13 cellular contexts compared by ENCODE assay signal in the genomic region with DNA sequence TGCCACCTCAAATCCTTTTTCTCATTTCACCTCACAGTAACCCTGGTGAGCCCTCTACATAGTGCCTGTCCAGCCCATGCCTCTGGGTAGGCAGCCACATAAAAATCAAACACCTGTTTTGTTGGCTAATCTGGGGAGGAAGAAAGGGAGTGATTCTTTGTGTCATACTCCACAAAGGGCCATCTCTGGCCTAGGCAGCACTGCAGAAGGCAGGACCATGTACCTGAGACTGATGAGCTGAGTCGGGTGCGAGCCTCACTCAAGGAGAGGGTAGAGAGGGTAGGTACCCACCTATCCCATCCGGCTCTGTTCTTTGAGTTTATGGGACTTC. TPM values are rescaled to one million over a fixed set of nuclear protein-coding genes. Genes with fewer than 3 reads are reported as not detected.
DNase-seq lines count a peak whose midpoint lies in the region; ATAC-seq and TF ChIP-seq lines count a peak whose summit lies in the region.
"Had no signal": no experiment of that assay in that cellular context is flagged by ENCODE, and none has a peak within 500 bp of the region (broad histone marks: within the 10 kb centered on the region; RNA-seq: fewer than 3 reads in every experiment).

No MANE protein-coding gene starts in this region.

- no peaks in the 10 kb centered on the region for H3K9me3 Mint-ChIP-seq in type B pancreatic cell
- H3K9me3 Mint-ChIP-seq: effector memory CD8-positive, alpha-beta T cell; memory B cell had no signal

- H3K9me2 ChIP-seq in SK-N-SH, result no peaks in the 10 kb centered on the region

- H3K27me3 Mint-ChIP-seq in type B pancreatic cell, result no peaks in the 10 kb centered on the region

- peak overlapping the region; percentile 74 for H3K4me2 ChIP-seq in SK-N-SH

- H3K36me3 ChIP-seq in SK-N-SH (replicated peaks in 1 of 2; ENCODE audit: control insufficient read depth in 1 of 2, insufficient read depth in 2 of 2, low read length in 1 of 2) (no peaks in the 10 kb centered on the region), muscle layer of duodenum (ENCODE audit: control insufficient read depth in 1 of 2, insufficient read depth in 2 of 2, low read length in 2 of 2) (no peaks in the 10 kb centered on the region), MG63 (peaks cover 18% of the 10 kb centered on the region)
- H3K36me3 ChIP-seq: heart right ventricle had no signal

- peaks cover 96% of the 10 kb centered on the region for H3K79me2 ChIP-seq in SK-N-SH (ENCODE audit: insufficient read depth)

- WGBS in SK-N-SH (ENCODE audit: low lambda C conversion rate), result 83% methylated on average over 3 of the region's 3 CpGs

- peak overlapping the region; percentile 28; the same call in 1 of the 2 replicates for H3K9ac ChIP-seq in SK-N-SH

- H3K27ac Mint-ChIP-seq in type B pancreatic cell, result peak overlapping the region; percentile 90
- H3K27ac Mint-ChIP-seq: memory B cell had no signal

- CTCF ChIA-PET in SK-N-SH (lab: Yijun Ruan, JAX), result interaction anchor here (1.0 to 2.0 kb wide), 3 partner anchors 13 to 289 kb away, joined by 3 to 7 read pairs (median 5); no protein-coding TSS in a partner anchor

- H3K27me3 ChIP-seq in SK-N-SH (ENCODE audit: insufficient read depth) (no peaks in the 10 kb centered on the region), muscle layer of duodenum (ENCODE audit: low read depth, low read length) (no peaks in the 10 kb centered on the region), MG63 (no peaks in the 10 kb centered on the region)
- H3K27me3 ChIP-seq: heart right ventricle had no signal

- POLR2A ChIA-PET in SK-N-SH (lab: Yijun Ruan, JAX), result no interaction called here

- TF ChIP-seq CTCF in SK-N-SH (IDR thresholded peaks at IDR 0.05), result no peak
- TF ChIP-seq CTCF in type B pancreatic cell (conservative IDR thresholded peaks at IDR 0.05), result no peak

- H4K20me1 ChIP-seq in SK-N-SH (ENCODE audit: insufficient read depth), result peaks cover 15% of the 10 kb centered on the region; the same call in 1 of the 2 replicates

- no peak overlapping the region for H3K4me3 Mint-ChIP-seq in type B pancreatic cell
- H3K4me3 Mint-ChIP-seq: memory B cell had no signal

- H2AFZ ChIP-seq in SK-N-SH (ENCODE audit: low read depth), result no peak overlapping the region; the same call in 1 of the 2 replicates

- peak overlapping the region; percentile 60 to 73; a peak in 3 of 4 replicates for H3K27ac ChIP-seq in SK-N-SH (ENCODE audit: low read depth in 2 of 2, low read length in 1 of 2)
- H3K27ac ChIP-seq in epithelial cell of prostate, result peak overlapping the region; percentile 95
- peak overlapping the region; percentile 76 for H3K27ac ChIP-seq in muscle layer of duodenum (ENCODE audit: low read length)

- TF ChIP-seq EP300 in SK-N-SH (IDR thresholded peaks at IDR 0.05; ENCODE audit: borderline replicate concordance in 1 of 2, low read depth in 1 of 2, low read length in 1 of 2), result no peak

- DNase-seq in SK-N-SH, result no peak
- DNase-seq in epithelial cell of prostate (ENCODE audit: low read depth, low spot score), result no peak
- DNase-seq in type B pancreatic cell (ENCODE audit: extremely low spot score, unreplicated experiment), result no peak
- no peak for DNase-seq in hepatic stellate cell (ENCODE audit: low spot score)
- DNase-seq in MG63, result no peak
- DNase-seq: activated T-cell treated with anti-CD3 and anti-CD28 coated beads, Interleukin-2, amount 50 U/mL, for 1 hour; effector memory CD8-positive, alpha-beta T cell; heart right ventricle; retina had no signal

- peaks cover 11 to 39% of the 10 kb centered on the region in 2 experiments; a peak in 3 of 4 replicates for H3K4me1 ChIP-seq in SK-N-SH (ENCODE audit: control insufficient read depth in 1 of 2, insufficient read depth in 2 of 2, low read depth in 1 of 2, low read length in 1 of 2)
- H3K4me1 ChIP-seq in muscle layer of duodenum (ENCODE audit: control insufficient read depth in 1 of 2, insufficient read depth in 2 of 2, low read length in 2 of 2), result peaks cover 9 to 10% of the 10 kb centered on the region in 2 donors

- H3K36me3 Mint-ChIP-seq in type B pancreatic cell, result peaks cover 20% of the 10 kb centered on the region
- H3K36me3 Mint-ChIP-seq: memory B cell had no signal

- H3K9me3 ChIP-seq in SK-N-SH (no peaks in the 10 kb centered on the region), muscle layer of duodenum (ENCODE audit: control insufficient read depth in 1 of 2, low read length in 2 of 2) (no peaks in the 10 kb centered on the region), MG63 (no peaks in the 10 kb centered on the region)
- H3K9me3 ChIP-seq: heart right ventricle had no signal

- no peak for ATAC-seq in SK-N-SH treated with all-trans-retinoic acid at 6 μM for 48 hours
- ATAC-seq in GM21360 (IDR thresholded peaks at IDR 0.05; ENCODE audit: unreplicated experiment), result no peak

- peaks cover 35% of the 10 kb centered on the region for H3F3A ChIP-seq in SK-N-SH (replicated peaks; ENCODE audit: insufficient read depth)

- peaks cover 26% of the 10 kb centered on the region for H3K4me1 Mint-ChIP-seq in type B pancreatic cell (ENCODE audit: unreplicated experiment)

- no peak for TF ChIP-seq RAD21 in SK-N-SH (IDR thresholded peaks at IDR 0.05; ENCODE audit: low read length)

- H3K4me3 ChIP-seq in SK-N-SH (ENCODE audit: low read depth in 2 of 2, low read length in 1 of 2), result no peak overlapping the region
- H3K4me3 ChIP-seq in muscle layer of duodenum (ENCODE audit: low read depth in 1 of 2, low read length in 2 of 2), result no peak overlapping the region
- no peak overlapping the region for H3K4me3 ChIP-seq in MG63
- H3K4me3 ChIP-seq: heart right ventricle had no signal

TF ChIP-seq in SK-N-SH, 30 proteins besides CTCF, POLR2A, EP300 and RAD21 (continues in another document):
- no peak for TF ChIP-seq GABPA (IDR thresholded peaks at IDR 0.05; ENCODE audit: low read depth)
- TF ChIP-seq NFIC (IDR thresholded peaks at IDR 0.05; ENCODE audit: borderline replicate concordance), result no peak
- TF ChIP-seq YY1 (IDR thresholded peaks at IDR 0.05; ENCODE audit: low read depth), result no peak
- TF ChIP-seq, protein P1, sequence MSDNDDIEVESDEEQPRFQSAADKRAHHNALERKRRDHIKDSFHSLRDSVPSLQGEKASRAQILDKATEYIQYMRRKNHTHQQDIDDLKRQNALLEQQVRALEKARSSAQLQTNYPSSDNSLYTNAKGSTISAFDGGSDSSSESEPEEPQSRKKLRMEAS (IDR thresholded peaks at IDR 0.05; ENCODE audit: low read depth), result no peak
- no peak for TF ChIP-seq POLR2AphosphoS5 (IDR thresholded peaks at IDR 0.05; ENCODE audit: low read depth, low read length)
- TF ChIP-seq, protein P2, sequence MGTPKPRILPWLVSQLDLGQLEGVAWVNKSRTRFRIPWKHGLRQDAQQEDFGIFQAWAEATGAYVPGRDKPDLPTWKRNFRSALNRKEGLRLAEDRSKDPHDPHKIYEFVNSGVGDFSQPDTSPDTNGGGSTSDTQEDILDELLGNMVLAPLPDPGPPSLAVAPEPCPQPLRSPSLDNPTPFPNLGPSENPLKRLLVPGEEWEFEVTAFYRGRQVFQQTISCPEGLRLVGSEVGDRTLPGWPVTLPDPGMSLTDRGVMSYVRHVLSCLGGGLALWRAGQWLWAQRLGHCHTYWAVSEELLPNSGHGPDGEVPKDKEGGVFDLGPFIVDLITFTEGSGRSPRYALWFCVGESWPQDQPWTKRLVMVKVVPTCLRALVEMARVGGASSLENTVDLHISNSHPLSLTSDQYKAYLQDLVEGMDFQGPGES (IDR thresholded peaks at IDR 0.05; ENCODE audit: low read depth, low read length), result no peak

TF ChIP-seq in SK-N-SH treated with all-trans-retinoic acid at 6 μM for 48 hours, 23 proteins besides CTCF, POLR2A, EP300 and RAD21:
- TF ChIP-seq ZFP3 (CRISPR knock-in tag; IDR thresholded peaks at IDR 0.05) (no peak), ZNF70 (CRISPR knock-in tag; IDR thresholded peaks at IDR 0.05) (no peak), ZFP30 (CRISPR knock-in tag; IDR thresholded peaks at IDR 0.05) (no peak), BACH2 (CRISPR knock-in tag; IDR thresholded peaks at IDR 0.05; ENCODE audit: borderline replicate concordance) (no peak), CSDC2 (CRISPR knock-in tag; IDR thresholded peaks at IDR 0.05) (no peak), ZNF8 (CRISPR knock-in tag; IDR thresholded peaks at IDR 0.05) (no peak)
- TF ChIP-seq, protein P3, sequence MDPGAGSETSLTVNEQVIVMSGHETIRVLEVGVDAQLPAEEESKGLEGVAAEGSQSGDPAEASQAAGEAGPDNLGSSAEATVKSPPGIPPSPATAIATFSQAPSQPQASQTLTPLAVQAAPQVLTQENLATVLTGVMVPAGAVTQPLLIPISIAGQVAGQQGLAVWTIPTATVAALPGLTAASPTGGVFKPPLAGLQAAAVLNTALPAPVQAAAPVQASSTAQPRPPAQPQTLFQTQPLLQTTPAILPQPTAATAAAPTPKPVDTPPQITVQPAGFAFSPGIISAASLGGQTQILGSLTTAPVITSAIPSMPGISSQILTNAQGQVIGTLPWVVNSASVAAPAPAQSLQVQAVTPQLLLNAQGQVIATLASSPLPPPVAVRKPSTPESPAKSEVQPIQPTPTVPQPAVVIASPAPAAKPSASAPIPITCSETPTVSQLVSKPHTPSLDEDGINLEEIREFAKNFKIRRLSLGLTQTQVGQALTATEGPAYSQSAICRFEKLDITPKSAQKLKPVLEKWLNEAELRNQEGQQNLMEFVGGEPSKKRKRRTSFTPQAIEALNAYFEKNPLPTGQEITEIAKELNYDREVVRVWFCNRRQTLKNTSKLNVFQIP (CRISPR knock-in tag; IDR thresholded peaks at IDR 0.05; ENCODE audit: borderline replicate concordance, low read depth), result no peak
TF ChIP-seq in SK-N-SH treated with all-trans-retinoic acid at 6 μM for 48 hours: peak in this region for 0.

RNA-seq across cellular contexts. Expression of a gene that starts 7.8 kb away (rescaled TPM):
- polyA plus RNA-seq in SK-N-SH (2012; rRNA removed), result 20.6 and 27.9 TPM in 2 replicates
- 21.1 and 22.1 TPM in 2 replicates for polyA plus RNA-seq in SK-N-SH (2012; cell fraction: cytosol; rRNA removed)
- 28.8 and 43.7 TPM in 2 replicates for polyA plus RNA-seq in SK-N-SH (2012; cell fraction: nucleus; rRNA removed)
- 15.5 and 34.7 TPM in 2 replicates for total RNA-seq in type B pancreatic cell (ENCODE audit: low replicate concordance)
- total RNA-seq in MG63 (2014; rRNA removed; shearing (Covaris generic); ENCODE audit: low replicate concordance), result 18.8 and 19.8 TPM in 2 replicates

RNA-seq across cellular contexts. Expression of a gene that starts 36.7 kb away (rescaled TPM):
- polyA plus RNA-seq in SK-N-SH (2012; rRNA removed), result 0.36 and 0.44 TPM in 2 replicates
- 0.12 and 0.64 TPM in 2 replicates for polyA plus RNA-seq in SK-N-SH (2012; cell fraction: cytosol; rRNA removed)
- 1.4 and 1.5 TPM in 2 replicates for polyA plus RNA-seq in SK-N-SH (2012; cell fraction: nucleus; rRNA removed)
- total RNA-seq in type B pancreatic cell (ENCODE audit: low replicate concordance), result 29.0 and 52.8 TPM in 2 replicates
- 0.05 TPM in 1 of 2 replicates, not detected in the other for total RNA-seq in MG63 (2014; rRNA removed; shearing (Covaris generic); ENCODE audit: low replicate concordance)

Comparison
In these comparisons a context has a peak if more than half of its experiments do, and no peak if none do; other contexts are left out.
1. RNA of a gene that starts 36.7 kb away (total RNA-seq): 29.0 to 52.8 TPM in type B pancreatic cell; 0.05 TPM in MG63; every median in the first group is over 10 times any median in the second.
2. Peak in every context shown above with its lines, with median percentiles within 50 percentile points of each other: H3K27ac ChIP-seq.